ENCODE assay signal across 10 cellular contexts in the genomic region with DNA sequence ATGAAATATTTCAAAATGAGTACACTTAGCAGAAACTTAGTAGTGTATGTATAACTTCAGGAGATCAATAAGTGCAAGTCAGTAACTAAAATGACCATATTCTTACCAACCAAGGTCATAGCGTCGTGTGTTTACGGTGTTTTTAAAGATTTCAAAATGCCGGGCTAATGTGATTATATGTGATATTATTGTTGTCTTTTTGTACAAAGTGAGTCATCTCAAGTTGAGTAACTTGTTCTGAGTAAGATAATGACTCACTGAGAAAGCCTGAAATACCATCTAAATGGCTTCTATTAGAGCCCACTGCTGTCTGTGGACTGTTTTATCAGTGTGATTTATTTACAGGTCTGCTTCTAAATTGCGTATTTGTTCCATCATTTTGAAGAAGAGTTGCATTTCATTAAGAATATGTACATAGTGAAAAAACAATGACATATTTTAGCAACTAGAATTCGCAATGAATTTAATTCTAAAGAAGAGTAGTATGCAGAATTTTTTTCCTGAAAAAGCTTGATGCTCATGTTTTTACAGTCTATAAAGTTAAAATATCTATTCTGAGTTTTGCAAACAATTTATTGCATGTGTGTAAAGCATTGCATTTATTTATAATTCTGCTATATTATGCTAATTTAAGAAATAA. TPM values are rescaled to one million over a fixed set of nuclear protein-coding genes. Genes with fewer than 3 reads are reported as not detected.
DNase-seq lines count a peak whose midpoint lies in the region; ATAC-seq and TF ChIP-seq lines count a peak whose summit lies in the region.
"Had no signal": no experiment of that assay in that cellular context is flagged by ENCODE, and none has a peak within 500 bp of the region (broad histone marks: within the 10 kb centered on the region; RNA-seq: fewer than 3 reads in every experiment).

No MANE protein-coding gene starts in this region.

- intact Hi-C loops in uterus (cut with DNase I; ENCODE audit: low total_unique reads) = loop anchor here (10.0 kb wide), 1 partner anchor 791 kb away; no protein-coding TSS in a partner anchor

- DNase-seq in SIG-M5 treated with dmso at 0.1 percent for 504 hours (lab: John Stamatoyannopoulos, UW; ENCODE audit: unreplicated experiment) = peak; percentile 41
- no peak for DNase-seq in SIG-M5 (lab: John Stamatoyannopoulos, UW)
- DNase-seq in uterus = no peak
- DNase-seq in stimulated activated CD4-positive, alpha-beta T cell treated with anti-CD3 and anti-CD28 coated beads, Interleukin-15, amount 100 ng/mL, for 24 hours = no peak
- DNase-seq in activated naive CD4-positive, alpha-beta T cell treated with Interleukin-2 at 50 U/mL for 16 hours = no peak
- DNase-seq: activated T-cell treated with anti-CD3 and anti-CD28 coated beads, Interleukin-2, amount 50 U/mL, for 72 hours; posterior cingulate gyrus had no signal

- ATAC-seq in esophagus mucosa = peak; percentile 85

- H3K4me1 ChIP-seq in uterus = peaks cover 0 to 9% of the 10 kb centered on the region in 2 donors

- H3K27ac ChIP-seq in uterus = peak overlapping the region; percentile 18 to 66
- H3K27ac ChIP-seq: 22Rv1 had no signal

- H3K27me3 ChIP-seq in uterus = no peaks in the 10 kb centered on the region

- no peak for TF ChIP-seq CTCF in uterus (IDR thresholded peaks at IDR 0.05)

- no peaks in the 10 kb centered on the region for H3K9me3 ChIP-seq in uterus

- H3K36me3 ChIP-seq in uterus = no peaks in the 10 kb centered on the region

- TF ChIP-seq POLR2A in uterus (IDR thresholded peaks at IDR 0.05) = no peak

- H3K4me3 ChIP-seq in uterus = no peak overlapping the region

RNA-seq across cellular contexts. Expression of a gene that starts 12.7 kb away (rescaled TPM):
- total RNA-seq in esophagus mucosa (not detected), uterus (not detected)
- total RNA-seq: activated T-cell treated with anti-CD3 and anti-CD28 coated beads, Interleukin-2, amount 50 U/mL, for 72 hours; glomerular endothelial cell had no signal

RNA-seq across cellular contexts. Expression of a gene that starts 30.7 kb away (rescaled TPM):
- total RNA-seq in esophagus mucosa (0.20 TPM), uterus (under 1 TPM in 3 of 4 donors, not detected in 1; 0.26 to 0.83 (median 0.29) TPM)
- total RNA-seq: activated T-cell treated with anti-CD3 and anti-CD28 coated beads, Interleukin-2, amount 50 U/mL, for 72 hours; glomerular endothelial cell had no signal

RNA-seq across cellular contexts. Expression of a gene that starts 31.9 kb away (rescaled TPM):
- 50.3 TPM for total RNA-seq in esophagus mucosa
- 10 to 100 TPM in 2 of 4 donors, 1 to 10 TPM in 1, not detected in 1; 6.9 to 47.1 (median 39.8) TPM for total RNA-seq in uterus

RNA-seq across cellular contexts. Expression of a gene that starts 54.5 kb away (rescaled TPM):
- not detected for total RNA-seq in esophagus mucosa
- total RNA-seq in uterus = not detected
- total RNA-seq: activated T-cell treated with anti-CD3 and anti-CD28 coated beads, Interleukin-2, amount 50 U/mL, for 72 hours; glomerular endothelial cell had no signal
